In genomic region chr10:33661580-33662269, GRCh38 we compare ENCODE assay signal across 9 cellular contexts.
DNase-seq lines count a peak whose midpoint lies in the region; ATAC-seq and TF ChIP-seq lines count a peak whose summit lies in the region.
"Had no signal": no experiment of that assay in that cellular context is flagged by ENCODE, and none has a peak within 500 bp of the region (broad histone marks: within the 10 kb centered on the region; RNA-seq: fewer than 3 reads in every experiment).

No MANE protein-coding gene starts in this region.

- 24 to 40% methylated on average over 12 to 15 of the region's 15 CpGs for WGBS in testis, 2 donors

- H3K27me3 ChIP-seq in testis: no peaks in the 10 kb centered on the region

- no peaks in the 10 kb centered on the region for H3K36me3 ChIP-seq in testis (ENCODE audit: low read depth, missing control alignments)

- H3K27ac ChIP-seq in testis: peak overlapping the region; percentile 28 to 29

- peak; percentile 97 for DNase-seq in AG09319 (ENCODE audit: extremely low read depth, low read depth)
- peak; percentile 97 for DNase-seq in MV-4-11 (lab: John Stamatoyannopoulos, UW)
- peak; percentile 31 for DNase-seq in astrocyte of the cerebellum (ENCODE audit: low read depth)
- peak; percentile 56 for DNase-seq in islet precursor cell
- DNase-seq in testis: peak; percentile 49
- DNase-seq in activated T-cell treated with anti-CD3 and anti-CD28 coated beads, Interleukin-2, amount 50 U/mL, for 48 hours: no peak
- DNase-seq: naive B cell had no signal

- ATAC-seq in HG02571 (IDR thresholded peaks at IDR 0.05; ENCODE audit: unreplicated experiment) (no peak), HG03521 (IDR thresholded peaks at IDR 0.05; ENCODE audit: unreplicated experiment) (no peak)

- intact Hi-C loops in testis (cut with DNase I; ENCODE audit: low total_unique reads): no loop called here

- TF ChIP-seq CTCF in AG09319 (IDR thresholded peaks at IDR 0.05; ENCODE audit: low read depth, low read length) (no peak; the same call in 1 of the 2 replicates), astrocyte of the cerebellum (IDR thresholded peaks at IDR 0.05; ENCODE audit: low read depth, low read length, missing control alignments) (no peak), testis (IDR thresholded peaks at IDR 0.05) (no peak)

- H3K4me1 ChIP-seq in testis: peaks cover 15% of the 10 kb centered on the region

- H3K4me3 ChIP-seq in astrocyte of the cerebellum (ENCODE audit: low read depth, low read length) (no peak overlapping the region), testis (no peak overlapping the region)

- TF ChIP-seq POLR2A in testis (IDR thresholded peaks at IDR 0.05): no peak

- H3K9me3 ChIP-seq in testis: no peaks in the 10 kb centered on the region

- in situ Hi-C loops in astrocyte of the cerebellum (cut with HindIII; ENCODE audit: low sequenced_read_pairs): no loop called here

Comparison
In these comparisons a context has a peak if more than half of its experiments do, and no peak if none do; other contexts are left out.
1. DNase-seq: peak in AG09319 (single experiment), MV-4-11 (single experiment), astrocyte of the cerebellum (single experiment), islet precursor cell (single experiment) and testis (single experiment); none in activated T-cell treated with anti-CD3 and anti-CD28 coated beads, Interleukin-2, amount 50 U/mL, for 48 hours (0 of 2).